Comparison of ENCODE assay signal across 8 cellular contexts in the genomic region with DNA sequence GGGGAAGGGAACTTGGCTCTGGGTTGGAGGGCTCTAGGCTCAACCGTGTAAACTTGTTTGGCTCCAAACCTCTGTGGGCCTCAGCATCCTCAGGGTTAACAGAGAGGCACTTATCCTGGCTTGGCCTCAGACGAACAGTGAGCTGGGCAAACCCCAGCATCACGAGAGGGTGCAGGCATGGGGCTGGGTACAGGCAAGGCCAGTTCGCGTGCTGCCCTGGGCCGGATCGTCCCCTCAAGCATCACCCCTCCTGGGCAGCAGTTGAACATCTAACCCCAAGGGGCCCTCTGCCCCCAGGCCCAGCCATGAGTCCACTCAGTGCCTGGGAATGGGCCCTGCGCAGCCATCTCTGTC. TPM values are rescaled to one million over a fixed set of nuclear protein-coding genes. Genes with fewer than 3 reads are reported as not detected.
DNase-seq lines count a peak whose midpoint lies in the region; ATAC-seq, FAIRE-seq and TF ChIP-seq lines count a peak whose summit lies in the region.

No MANE protein-coding gene starts in this region.

- peaks cover 52% of the 10 kb centered on the region for H3K36me3 Mint-ChIP-seq in activated CD8-positive, alpha-beta T cell treated with anti-CD3 and anti-CD28 coated beads, Interleukin-2, amount 10 ng/mL, durations not matched to agents 7 days and 5 days (ENCODE audit: low read depth)
- H3K36me3 Mint-ChIP-seq in stimulated activated effector memory CD8-positive, alpha-beta T cell treated with anti-CD3 and anti-CD28 coated beads, Interleukin-12 subunit alpha, Interleukin-12 subunit beta, amount 100 ng/mL, for 72 hours, result peaks cover 96% of the 10 kb centered on the region

- H3K27ac ChIP-seq in hepatocyte, result no peak overlapping the region

- peaks cover 16% of the 10 kb centered on the region for H4K20me1 ChIP-seq in hepatocyte (ENCODE audit: insufficient read depth, poor library complexity, severe bottlenecking)

- 77% methylated on average over 8 of the region's 8 CpGs for WGBS in hepatocyte (ENCODE audit: low lambda C conversion rate, missing lambda C conversion rate)

- peaks cover 3% of the 10 kb centered on the region for H3K27me3 ChIP-seq in hepatocyte

- H2AFZ ChIP-seq in hepatocyte, result no peak overlapping the region

- peaks cover 49% of the 10 kb centered on the region for H3K4me1 Mint-ChIP-seq in activated CD8-positive, alpha-beta T cell treated with anti-CD3 and anti-CD28 coated beads, Interleukin-2, amount 10 ng/mL, durations not matched to agents 7 days and 5 days (ENCODE audit: low read depth)
- peaks cover 61% of the 10 kb centered on the region for H3K4me1 Mint-ChIP-seq in stimulated activated effector memory CD8-positive, alpha-beta T cell treated with anti-CD3 and anti-CD28 coated beads, Interleukin-12 subunit alpha, Interleukin-12 subunit beta, amount 100 ng/mL, for 72 hours

- ATAC-seq in activated CD8-positive, alpha-beta T cell treated with anti-CD3 and anti-CD28 coated beads, Interleukin-2, amount 10 ng/mL, durations not matched to agents 7 days and 5 days, result no peak
- no peak for ATAC-seq in stimulated activated effector memory CD8-positive, alpha-beta T cell treated with anti-CD3 and anti-CD28 coated beads, Interleukin-12 subunit alpha, Interleukin-12 subunit beta, amount 100 ng/mL, for 72 hours
- no peak for ATAC-seq in HG02763 (IDR thresholded peaks at IDR 0.05; ENCODE audit: unreplicated experiment)
- no peak for ATAC-seq in GM21723 (IDR thresholded peaks at IDR 0.05; ENCODE audit: unreplicated experiment)

- no peak for DNase-seq in H54 (ENCODE audit: insufficient read length, low spot score)
- no peak for DNase-seq in activated CD8-positive, alpha-beta T cell treated with anti-CD3 and anti-CD28 coated beads, Interleukin-2, amount 10 ng/mL, durations not matched to agents 7 days and 5 days
- DNase-seq in hepatocyte (ENCODE audit: low spot score), result no peak
- DNase-seq in stimulated activated effector memory CD8-positive, alpha-beta T cell treated with anti-CD3 and anti-CD28 coated beads, Interleukin-12 subunit alpha, Interleukin-12 subunit beta, amount 100 ng/mL, for 72 hours (ENCODE audit: low spot score in 2 of 2), result no peak
- DNase-seq in T-helper 9 cell, result no peak
- no peak for DNase-seq in NCI-H526 (lab: John Stamatoyannopoulos, UW)

- no peak for FAIRE-seq in H54 (lab: Jason Lieb, UNC)

- H3K4me3 Mint-ChIP-seq in activated CD8-positive, alpha-beta T cell treated with anti-CD3 and anti-CD28 coated beads, Interleukin-2, amount 10 ng/mL, durations not matched to agents 7 days and 5 days, result peak overlapping the region; percentile 61
- H3K4me3 Mint-ChIP-seq in stimulated activated effector memory CD8-positive, alpha-beta T cell treated with anti-CD3 and anti-CD28 coated beads, Interleukin-12 subunit alpha, Interleukin-12 subunit beta, amount 100 ng/mL, for 72 hours, result peak overlapping the region; percentile 96

- H3K4me2 ChIP-seq in hepatocyte, result peak overlapping the region; percentile 98

- no peaks in the 10 kb centered on the region for H3K9me2 ChIP-seq in hepatocyte (replicated peaks; ENCODE audit: insufficient read depth)

- no peaks in the 10 kb centered on the region for H3K9me3 Mint-ChIP-seq in activated CD8-positive, alpha-beta T cell treated with anti-CD3 and anti-CD28 coated beads, Interleukin-2, amount 10 ng/mL, durations not matched to agents 7 days and 5 days (ENCODE audit: insufficient read depth)
- no peaks in the 10 kb centered on the region for H3K9me3 Mint-ChIP-seq in stimulated activated effector memory CD8-positive, alpha-beta T cell treated with anti-CD3 and anti-CD28 coated beads, Interleukin-12 subunit alpha, Interleukin-12 subunit beta, amount 100 ng/mL, for 72 hours

- H3K36me3 ChIP-seq in hepatocyte (replicated peaks; ENCODE audit: insufficient read depth, low read depth), result no peaks in the 10 kb centered on the region

- H3K9me3 ChIP-seq in hepatocyte (ENCODE audit: low read depth), result no peaks in the 10 kb centered on the region

- TF ChIP-seq CTCF in hepatocyte (IDR thresholded peaks at IDR 0.05; ENCODE audit: poor library complexity), result no peak

- H3K27me3 Mint-ChIP-seq in activated CD8-positive, alpha-beta T cell treated with anti-CD3 and anti-CD28 coated beads, Interleukin-2, amount 10 ng/mL, durations not matched to agents 7 days and 5 days (ENCODE audit: low read depth), result no peaks in the 10 kb centered on the region

- H3K79me2 ChIP-seq in hepatocyte, result peaks cover 13% of the 10 kb centered on the region

- 0 out of 2 replicates have a peak, but pooled peaks have one; percentile 13 for TF ChIP-seq POLR2A in H54 (IDR thresholded peaks at IDR 0.05; ENCODE audit: low read depth, low read length)

- peak overlapping the region; percentile 37 for H3K27ac Mint-ChIP-seq in activated CD8-positive, alpha-beta T cell treated with anti-CD3 and anti-CD28 coated beads, Interleukin-2, amount 10 ng/mL, durations not matched to agents 7 days and 5 days
- H3K27ac Mint-ChIP-seq in stimulated activated effector memory CD8-positive, alpha-beta T cell treated with anti-CD3 and anti-CD28 coated beads, Interleukin-12 subunit alpha, Interleukin-12 subunit beta, amount 100 ng/mL, for 72 hours, result peak overlapping the region; percentile 94

- no peak overlapping the region for H3K4me3 ChIP-seq in hepatocyte

- POLR2A ChIA-PET in activated CD8-positive, alpha-beta T cell treated with anti-CD3 and anti-CD28 coated beads, Interleukin-2, amount 10 ng/mL, durations not matched to agents 7 days and 5 days (lab: Charles Lee), result interaction anchor here (1.8 kb wide), 2 partner anchors 9 to 33 kb away, joined by 5 to 9 read pairs; no protein-coding TSS in a partner anchor

- peaks cover 42% of the 10 kb centered on the region for H3K4me1 ChIP-seq in hepatocyte (ENCODE audit: insufficient read depth)

- CTCF ChIA-PET in activated CD8-positive, alpha-beta T cell treated with anti-CD3 and anti-CD28 coated beads, Interleukin-2, amount 10 ng/mL, durations not matched to agents 7 days and 5 days (lab: Charles Lee), result interaction anchor here (1.2 to 5.2 kb wide), 4 partner anchors 10 to 162 kb away, joined by 3 to 88 read pairs (median 37); a partner anchor contains a TSS

RNA-seq across cellular contexts. Expression of a gene that starts 1.9 kb away (rescaled TPM):
- total RNA-seq in activated CD8-positive, alpha-beta T cell treated with anti-CD3 and anti-CD28 coated beads, Interleukin-2, amount 10 ng/mL, durations not matched to agents 7 days and 5 days, result 10 to 100 TPM; 94.4 to 95.3 TPM
- total RNA-seq in hepatocyte, result 8.4 and 20.9 TPM in 2 replicates
- polyA plus RNA-seq in hepatocyte, result 12.5 and 18.1 TPM in 2 replicates

RNA-seq across cellular contexts. Expression of a gene that starts 5.4 kb away (rescaled TPM):
- 10 to 100 TPM; 32.0 to 33.6 TPM for total RNA-seq in activated CD8-positive, alpha-beta T cell treated with anti-CD3 and anti-CD28 coated beads, Interleukin-2, amount 10 ng/mL, durations not matched to agents 7 days and 5 days
- total RNA-seq in hepatocyte, result 28.5 and 34.1 TPM in 2 replicates
- polyA plus RNA-seq in hepatocyte, result 105 and 112 TPM in 2 replicates

RNA-seq across cellular contexts. Expression of a gene that starts 7.5 kb away (rescaled TPM):
- total RNA-seq in activated CD8-positive, alpha-beta T cell treated with anti-CD3 and anti-CD28 coated beads, Interleukin-2, amount 10 ng/mL, durations not matched to agents 7 days and 5 days, result 10 to 100 TPM; 39.2 to 40.7 TPM
- 20.5 and 20.8 TPM in 2 replicates for total RNA-seq in hepatocyte
- 52.4 and 57.3 TPM in 2 replicates for polyA plus RNA-seq in hepatocyte

RNA-seq across cellular contexts. Expression of a gene that starts 17.9 kb away (rescaled TPM):
- under 1 TPM; 0.95 to 0.99 TPM for total RNA-seq in activated CD8-positive, alpha-beta T cell treated with anti-CD3 and anti-CD28 coated beads, Interleukin-2, amount 10 ng/mL, durations not matched to agents 7 days and 5 days
- total RNA-seq in hepatocyte, result not detected in 2 replicates
- 0.37 TPM in 1 of 2 replicates, not detected in the other for polyA plus RNA-seq in hepatocyte

RNA-seq across cellular contexts. Expression of a gene that starts 19.6 kb away (rescaled TPM):
- 10 to 100 TPM; 64.7 to 70.8 TPM for total RNA-seq in activated CD8-positive, alpha-beta T cell treated with anti-CD3 and anti-CD28 coated beads, Interleukin-2, amount 10 ng/mL, durations not matched to agents 7 days and 5 days
- 46.0 and 53.7 TPM in 2 replicates for total RNA-seq in hepatocyte
- 85.3 and 101 TPM in 2 replicates for polyA plus RNA-seq in hepatocyte
